Comparison of ENCODE assay signal across 8 cellular contexts in genomic region chr3:121834079-121834730, GRCh38. TPM values are rescaled to one million over a fixed set of nuclear protein-coding genes. Genes with fewer than 3 reads are reported as not detected.
DNase-seq lines count a peak whose midpoint lies in the region; ATAC-seq and TF ChIP-seq lines count a peak whose summit lies in the region.

No MANE protein-coding gene starts in this region.

- H3K4me3 Mint-ChIP-seq in GM23338 (peak overlapping the region; percentile 94), neural crest cell (peak overlapping the region; percentile 93)

- peak overlapping the region; percentile 93 for H3K27ac ChIP-seq in BLaER1
- no peak overlapping the region for H3K27ac ChIP-seq in GM23338 (ENCODE audit: low read depth)
- H3K27ac ChIP-seq in fibroblast of lung (ENCODE audit: insufficient read depth, low read length) = peak overlapping the region; percentile 91

- H3K9me2 ChIP-seq in GM23338 (ENCODE audit: insufficient read depth) = no peaks in the 10 kb centered on the region

- H3F3A ChIP-seq in GM23338 (replicated peaks; ENCODE audit: low read depth) = no peaks in the 10 kb centered on the region

- H3K36me3 ChIP-seq in BLaER1 (peaks cover 43% of the 10 kb centered on the region), GM23338 (ENCODE audit: insufficient read depth) (0 out of 2 replicates have a peak, but pooled peaks cover 4% of the 10 kb centered on the region), fibroblast of lung (ENCODE audit: control insufficient read depth, insufficient read depth, low read length) (no peaks in the 10 kb centered on the region)

- peaks cover 12% of the 10 kb centered on the region; the same call in 2 of the 3 replicates for H3K4me1 Mint-ChIP-seq in GM23338
- peaks cover 41% of the 10 kb centered on the region for H3K4me1 Mint-ChIP-seq in neural crest cell

- no peak for TF ChIP-seq CTCF in GM23338 (conservative IDR thresholded peaks at IDR 0.05; ENCODE audit: low read depth in 2 of 2)
- TF ChIP-seq CTCF in fibroblast of lung (conservative IDR thresholded peaks at IDR 0.05 in 1 of 2, IDR thresholded peaks at IDR 0.05 in 1 of 2; ENCODE audit: low read depth in 1 of 2, low read length in 2 of 2) = no peak
- no peak for TF ChIP-seq CTCF in neural crest cell (conservative IDR thresholded peaks at IDR 0.05)

- H3K36me3 Mint-ChIP-seq in GM23338 (ENCODE audit: low read depth) (peaks cover 26% of the 10 kb centered on the region), neural crest cell (ENCODE audit: low read depth) (peaks cover 8% of the 10 kb centered on the region)

- H4K20me1 ChIP-seq in BLaER1 = peaks cover 22% of the 10 kb centered on the region; the same call in 1 of the 2 replicates
- no peaks in the 10 kb centered on the region for H4K20me1 ChIP-seq in GM23338 (replicated peaks; ENCODE audit: insufficient read depth)
- H4K20me1 ChIP-seq in fibroblast of lung (ENCODE audit: control insufficient read depth, extremely low read depth, insufficient read depth, low read length) = no peaks in the 10 kb centered on the region

- peak overlapping the region; percentile 80 for H3K27ac Mint-ChIP-seq in GM23338
- H3K27ac Mint-ChIP-seq in neural crest cell (ENCODE audit: unreplicated experiment) = peak overlapping the region; percentile 96

- H3K79me2 ChIP-seq in GM23338 (replicated peaks; ENCODE audit: insufficient read depth) (peaks cover 24% of the 10 kb centered on the region; the same call in 1 of the 2 replicates), fibroblast of lung (ENCODE audit: control insufficient read depth, insufficient read depth, low read length) (peaks cover 10% of the 10 kb centered on the region)

- peak overlapping the region; percentile 97 for H3K9ac ChIP-seq in BLaER1
- H3K9ac ChIP-seq in fibroblast of lung (ENCODE audit: insufficient read depth, low read length) = peak overlapping the region; percentile 82

- H3K27me3 ChIP-seq in BLaER1 (no peaks in the 10 kb centered on the region), GM23338 (ENCODE audit: insufficient read depth) (peaks cover 11% of the 10 kb centered on the region), fibroblast of lung (ENCODE audit: control insufficient read depth, insufficient read depth, low read length) (no peaks in the 10 kb centered on the region)

- H3K4me1 ChIP-seq in BLaER1 (peaks cover 32% of the 10 kb centered on the region), GM23338 (ENCODE audit: insufficient read depth) (peaks cover 11% of the 10 kb centered on the region; the same call in 1 of the 2 replicates), fibroblast of lung (ENCODE audit: control insufficient read depth, extremely low read depth, insufficient read depth, low read length) (no peaks in the 10 kb centered on the region)

- peak; percentile 36 for DNase-seq in GM23338 (ENCODE audit: low spot score)
- DNase-seq in SW480 (ENCODE audit: low spot score) = peak; percentile 11
- peak in 1 of 2 donors; percentile 14 for DNase-seq in fibroblast of lung (ENCODE audit: low read depth in 2 of 2)
- peak; percentile 8 for DNase-seq in neural crest cell (ENCODE audit: low read depth, low spot score)

- ATAC-seq in GM23338 (peak; percentile 12), GM18868 (IDR thresholded peaks at IDR 0.05; ENCODE audit: unreplicated experiment) (no peak), GM21515 (IDR thresholded peaks at IDR 0.05; ENCODE audit: unreplicated experiment) (no peak), GM19452 (IDR thresholded peaks at IDR 0.05; ENCODE audit: unreplicated experiment) (no peak)

- H3K9me3 Mint-ChIP-seq in GM23338 (no peaks in the 10 kb centered on the region; the same call in 2 of the 3 replicates), neural crest cell (no peaks in the 10 kb centered on the region)

- peak overlapping the region; percentile 99 for H2AFZ ChIP-seq in GM23338
- peak overlapping the region; percentile 91 for H2AFZ ChIP-seq in fibroblast of lung (ENCODE audit: low read length)

- H3K27me3 Mint-ChIP-seq in GM23338 (ENCODE audit: insufficient read depth, low read depth, poor library complexity) (no peaks in the 10 kb centered on the region), neural crest cell (ENCODE audit: low read depth) (peaks cover 21% of the 10 kb centered on the region)

- H3K4me3 ChIP-seq in BLaER1 = peak overlapping the region; percentile 89
- peak overlapping the region; percentile 90 for H3K4me3 ChIP-seq in GM23338
- peak overlapping the region; percentile 76 to 95 (median 92) for H3K4me3 ChIP-seq in fibroblast of lung (replicated peaks in 1 of 4; ENCODE audit: control extremely low read depth in 1 of 4, insufficient read depth in 1 of 4, low read depth in 3 of 4, low read length in 4 of 4)

- H3K4me2 ChIP-seq in BLaER1 = peak overlapping the region; percentile 95
- peak overlapping the region; percentile 85 for H3K4me2 ChIP-seq in GM23338
- H3K4me2 ChIP-seq in fibroblast of lung (ENCODE audit: extremely low read depth, insufficient read depth, low read length) = peak overlapping the region; percentile 99

- H3K9me3 ChIP-seq in BLaER1 = 0 out of 2 replicates have a peak, but pooled peaks cover 2% of the 10 kb centered on the region
- no peaks in the 10 kb centered on the region for H3K9me3 ChIP-seq in fibroblast of lung (ENCODE audit: control insufficient read depth, insufficient read depth, low read depth, low read length)

TF ChIP-seq in GM23338, 12 proteins besides CTCF, POLR2A, EP300 and RAD21:
- no peak for TF ChIP-seq CREB1 (CRISPR knock-in tag; IDR thresholded peaks at IDR 0.05; ENCODE audit: low read depth)
- TF ChIP-seq EZH2phosphoT487 (IDR thresholded peaks at IDR 0.05; ENCODE audit: unreplicated experiment) = no peak
- TF ChIP-seq EZH2 (IDR thresholded peaks at IDR 0.05; ENCODE audit: low read depth, unreplicated experiment) = no peak
- no peak for TF ChIP-seq ZNF331 (CRISPR knock-in tag; IDR thresholded peaks at IDR 0.05; ENCODE audit: low read depth)
- TF ChIP-seq ETS1 (IDR thresholded peaks at IDR 0.05) = no peak
- TF ChIP-seq ZNF114 (CRISPR knock-in tag; IDR thresholded peaks at IDR 0.05) = no peak

RNA-seq across cellular contexts. Expression of gene IQCB1, which starts 0.7 kb away (rescaled TPM):
- total RNA-seq in GM23338 (2014; rRNA removed; shearing (Covaris generic)) = 31.8 and 39.0 TPM in 2 replicates
- polyA plus RNA-seq in GM23338 (2016; fragmentation: Nextera tagmentation; extraction: Ambion mirVana) (22.5 and 28.8 TPM in 2 replicates), fibroblast of lung (9.2 and 9.3 TPM in 2 replicates)
- total RNA-seq in fibroblast of lung (13.4 and 19.3 TPM in 2 replicates), neural crest cell (45.1 and 47.2 TPM in 2 replicates)
- polyA plus RNA-seq in fibroblast of lung (2012) = 6.0 and 7.4 TPM in 2 replicates
- 2.5 TPM in 1 of 2 replicates, not detected in the other for polyA minus RNA-seq in fibroblast of lung (ENCODE audit: low replicate concordance)

RNA-seq across cellular contexts. Expression of gene EAF2, which starts 0.8 kb away (rescaled TPM):
- 5.7 and 8.8 TPM in 2 replicates for total RNA-seq in GM23338 (2014; rRNA removed; shearing (Covaris generic))
- 14.7 and 15.0 TPM in 2 replicates for polyA plus RNA-seq in GM23338 (2016; fragmentation: Nextera tagmentation; extraction: Ambion mirVana)
- total RNA-seq in fibroblast of lung = 2.1 and 2.8 TPM in 2 replicates
- polyA plus RNA-seq in fibroblast of lung = 0.52 and 1.2 TPM in 2 replicates
- 0.68 and 1.2 TPM in 2 replicates for polyA plus RNA-seq in fibroblast of lung (2012)
- not detected in 2 replicates for polyA minus RNA-seq in fibroblast of lung (ENCODE audit: low replicate concordance)
- total RNA-seq in neural crest cell = 4.0 and 4.2 TPM in 2 replicates

RNA-seq across cellular contexts. Expression of gene SLC15A2, which starts 60.0 kb away (rescaled TPM):
- 0.90 and 5.2 TPM in 2 replicates for total RNA-seq in GM23338 (2014; rRNA removed; shearing (Covaris generic))
- polyA plus RNA-seq in GM23338 (2016; fragmentation: Nextera tagmentation; extraction: Ambion mirVana) (0.26 and 0.49 TPM in 2 replicates), fibroblast of lung (0.29 and 0.31 TPM in 2 replicates)
- total RNA-seq in fibroblast of lung (0.26 and 0.33 TPM in 2 replicates), neural crest cell (1.2 and 1.4 TPM in 2 replicates)
- 0.15 TPM in 1 of 2 replicates, not detected in the other for polyA plus RNA-seq in fibroblast of lung (2012)
- polyA minus RNA-seq in fibroblast of lung (ENCODE audit: low replicate concordance) = 0.31 TPM in 1 of 2 replicates, not detected in the other
